Comparison of ENCODE assay signal across 1 cellular context in genomic region chr13:23724196-23724970, GRCh38.
TF ChIP-seq lines count a peak whose summit lies in the region.

No MANE protein-coding gene starts in this region.

TF ChIP-seq in IMR-90, 13 proteins besides CTCF, POLR2A, EP300 and RAD21 (continued from another document):
- TF ChIP-seq USF2 (IDR thresholded peaks at IDR 0.05; ENCODE audit: low read depth, low read length): no peak
